Comparison of ENCODE assay signal across 18 cellular contexts in the genomic region with DNA sequence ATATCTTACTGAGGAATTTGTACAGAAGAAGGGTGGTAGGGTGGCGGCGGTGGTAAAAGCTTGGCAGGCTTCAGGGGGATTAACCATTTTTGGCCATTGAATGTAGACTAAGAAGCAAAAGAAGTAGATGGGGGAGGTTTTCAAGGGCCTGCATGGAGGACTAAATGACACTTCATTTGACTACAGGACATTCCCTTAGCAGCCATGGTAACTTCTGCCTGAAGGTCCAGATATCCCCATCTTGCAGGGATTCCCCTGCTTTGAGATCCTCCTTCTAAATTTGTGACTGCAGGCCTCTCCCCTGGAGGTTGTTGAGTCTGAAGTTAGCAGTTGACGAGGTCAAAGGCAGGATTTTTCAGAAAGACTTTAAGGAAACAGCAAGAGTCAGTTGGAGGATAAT. TPM values are rescaled to one million over a fixed set of nuclear protein-coding genes. Genes with fewer than 3 reads are reported as not detected.
A peak's percentile ranks its signal among the peaks of the same experiment; 100 is the strongest.
DNase-seq lines count a peak whose midpoint lies in the region; ATAC-seq, FAIRE-seq and TF ChIP-seq lines count a peak whose summit lies in the region.
"Had no signal": no experiment of that assay in that cellular context is flagged by ENCODE, and none has a peak within 500 bp of the region (broad histone marks: within the 10 kb centered on the region; RNA-seq: fewer than 3 reads in every experiment).

No MANE protein-coding gene starts in this region.

- H3K4me3 ChIP-seq in GM12865 (ENCODE audit: low read depth, low read length): peak overlapping the region; percentile 48
- no peak overlapping the region for H3K4me3 ChIP-seq in HUES6 (ENCODE audit: low read depth, low read length)
- H3K4me3 ChIP-seq: A549 had no signal

- H3K4me1 Mint-ChIP-seq in neural crest cell: peaks cover 20% of the 10 kb centered on the region

- H3K9ac ChIP-seq in HUES6 (ENCODE audit: low read length): no peak overlapping the region

- no peaks in the 10 kb centered on the region for H3K9me3 Mint-ChIP-seq in neural crest cell

- H3K27ac ChIP-seq in HUES6 (ENCODE audit: low read depth, low read length): 0 out of 2 replicates have a peak overlapping the region, but pooled peaks have one; percentile 5
- H3K27ac ChIP-seq: A549, C4-2B had no signal

- DNase-seq in GM12865 (ENCODE audit: low read depth) (peak; percentile 81), GM19239 (ENCODE audit: insufficient read length, low spot score) (no peak), neural crest cell (ENCODE audit: low read depth, low spot score) (no peak), Ammon's horn (ENCODE audit: low spot score) (no peak), NCI-H2196 treated with DMSO at 0.1 percent for 48 hours (lab: John Stamatoyannopoulos, UW; ENCODE audit: unreplicated experiment) (no peak)
- DNase-seq: GDM1, HCEC 1CT, KG1, NCI-H1048, NCI-H146, NCI-H2081 treated with DMSO at 0.1 percent for 48 hours, NCI-H524, SW 1271 had no signal

- H3K27me3 ChIP-seq in HUES6 (ENCODE audit: control insufficient read depth, insufficient read depth, low read length): no peaks in the 10 kb centered on the region

- no peak for ATAC-seq in HG02571 (IDR thresholded peaks at IDR 0.05; ENCODE audit: unreplicated experiment)
- ATAC-seq: A549, HepG2 had no signal

- peaks cover 10% of the 10 kb centered on the region for H3K27me3 Mint-ChIP-seq in neural crest cell (ENCODE audit: low read depth)

- peaks cover 41% of the 10 kb centered on the region for H3K4me1 ChIP-seq in HUES6 (ENCODE audit: control insufficient read depth, insufficient read depth, low read length)

- no peak overlapping the region for H3K27ac Mint-ChIP-seq in neural crest cell (ENCODE audit: unreplicated experiment)

- TF ChIP-seq CTCF in GM12865 (IDR thresholded peaks at IDR 0.05; ENCODE audit: insufficient read depth, low read depth, low read length, missing control alignments): no peak
- TF ChIP-seq CTCF in neural crest cell (conservative IDR thresholded peaks at IDR 0.05): no peak

- H3K9me3 ChIP-seq in HUES6 (ENCODE audit: control insufficient read depth, insufficient read depth, low read depth, low read length): no peaks in the 10 kb centered on the region
- H3K9me3 ChIP-seq: A549 had no signal

- peak overlapping the region; percentile 27 for H3K4me3 Mint-ChIP-seq in neural crest cell

- H3K36me3 ChIP-seq in HUES6 (ENCODE audit: control insufficient read depth, insufficient read depth, low read length): peaks cover 90% of the 10 kb centered on the region

- no peaks in the 10 kb centered on the region for H3K36me3 Mint-ChIP-seq in neural crest cell (ENCODE audit: low read depth)

- FAIRE-seq in GM19239 (lab: Jason Lieb, UNC): peak; percentile 28
- FAIRE-seq: A549, HepG2 had no signal

RNA-seq across cellular contexts. Expression of a gene that starts 4.8 kb away (rescaled TPM):
- total RNA-seq in neural crest cell: 8.7 and 10.3 TPM in 2 replicates
